Comparison of ENCODE assay signal across 30 cellular contexts in genomic region chr22:20829735-20830134, GRCh38. TPM values are rescaled to one million over a fixed set of nuclear protein-coding genes. Genes with fewer than 3 reads are reported as not detected.
"Had no signal": no experiment of that assay in that cellular context is flagged by ENCODE, and none has a peak within 500 bp of the region (broad histone marks: within the 10 kb centered on the region; RNA-seq: fewer than 3 reads in every experiment).

No MANE protein-coding gene starts in this region.

- H3K27ac Mint-ChIP-seq: activated CD4-positive, alpha-beta T cell treated with anti-CD3 and anti-CD28 coated beads, Interleukin-2, amount 10 ng/mL, durations not matched to agents 7 days and 5 days; activated CD8-positive, alpha-beta T cell treated with anti-CD3 and anti-CD28 coated beads for 36 hours; activated naive CD4-positive, alpha-beta T cell treated with anti-CD3 and anti-CD28 coated beads for 36 hours; activated naive CD4-positive, alpha-beta T cell treated with anti-CD3 and anti-CD28 coated beads, Interleukin-2, amount 50 U/mL, for 24 hours; activated T-helper 1 cell treated with anti-CD3 and anti-CD28 coated beads, Interleukin-12 subunit alpha, Interleukin-12 subunit beta, Interleukin-2, Interleukin-4 antibody, amounts not matched to agents 30 ng/mL and 10 ng/mL and 1 ng/mL, durations not matched to agents 14 hours and 24 hours and 36 hours; activated T-helper 2 cell treated with anti-CD3 and anti-CD28 coated beads, Interferon-gamma antibody, Interleukin-2, Interleukin-4, amounts not matched to agents 10 μg/mL and 5 μg/mL and 100 μg/mL, durations not matched to agents 14 hours and 24 hours and 36 hours; effector memory CD8-positive, alpha-beta T cell had no signal

- H3K27me3 ChIP-seq: brain microvascular endothelial cell, esophagus muscularis mucosa, foreskin keratinocyte, gastrocnemius medialis, heart left ventricle had no signal

- H3K27ac ChIP-seq: brain microvascular endothelial cell, coronary artery, esophagus muscularis mucosa, foreskin keratinocyte, gastrocnemius medialis, heart left ventricle had no signal

- H3K9me3 ChIP-seq: esophagus muscularis mucosa, gastrocnemius medialis, heart left ventricle had no signal

- DNase-seq: activated CD4-positive, alpha-beta T cell treated with anti-CD3 and anti-CD28 coated beads for 4 hours; activated CD4-positive, alpha-beta T cell treated with anti-CD3 and anti-CD28 coated beads, Interleukin-2, amount 10 ng/mL, durations not matched to agents 7 days and 5 days; activated CD4-positive, alpha-beta T cell treated with anti-CD3 and anti-CD28 coated beads, Interleukin-2, amount 50 U/mL, for 4 hours; activated CD4-positive, CD25-positive, alpha-beta regulatory T cell; activated CD4-positive, CD25-positive, alpha-beta regulatory T cell treated with anti-CD3 and anti-CD28 coated beads, Interleukin-2, amount 50 U/mL, for 72 hours; activated CD8-positive, alpha-beta memory T cell treated with anti-CD3 and anti-CD28 coated beads for 24 hours; activated CD8-positive, alpha-beta T cell treated with anti-CD3 and anti-CD28 coated beads for 36 hours; activated effector memory CD4-positive, alpha-beta T cell treated with anti-CD3 and anti-CD28 coated beads, Interleukin-2, amount 50 U/mL, for 16 hours; activated naive CD4-positive, alpha-beta T cell treated with anti-CD3 and anti-CD28 coated beads for 36 hours; amniotic stem cell; anterior cingulate cortex; brain microvascular endothelial cell; dermis blood vessel endothelial cell; effector CD4-positive, alpha-beta T cell; effector memory CD8-positive, alpha-beta T cell; erythroblast; foreskin keratinocyte; gastrocnemius medialis; glutamatergic neuron; heart left ventricle; T-helper 2 cell had no signal

- H3K4me3 Mint-ChIP-seq: activated CD4-positive, alpha-beta T cell treated with anti-CD3 and anti-CD28 coated beads, Interleukin-2, amount 10 ng/mL, durations not matched to agents 7 days and 5 days; activated CD8-positive, alpha-beta T cell treated with anti-CD3 and anti-CD28 coated beads for 36 hours; activated naive CD4-positive, alpha-beta T cell treated with anti-CD3 and anti-CD28 coated beads for 36 hours; activated naive CD4-positive, alpha-beta T cell treated with anti-CD3 and anti-CD28 coated beads, Interleukin-2, amount 50 U/mL, for 24 hours; activated T-helper 1 cell treated with anti-CD3 and anti-CD28 coated beads, Interleukin-12 subunit alpha, Interleukin-12 subunit beta, Interleukin-2, Interleukin-4 antibody, amounts not matched to agents 30 ng/mL and 10 ng/mL and 1 ng/mL, durations not matched to agents 14 hours and 24 hours and 36 hours; central memory CD8-positive, alpha-beta T cell; effector memory CD8-positive, alpha-beta T cell had no signal

- H3K9me3 Mint-ChIP-seq: activated CD4-positive, alpha-beta T cell treated with anti-CD3 and anti-CD28 coated beads, Interleukin-2, amount 10 ng/mL, durations not matched to agents 7 days and 5 days; activated CD8-positive, alpha-beta T cell treated with anti-CD3 and anti-CD28 coated beads for 36 hours; activated naive CD4-positive, alpha-beta T cell treated with anti-CD3 and anti-CD28 coated beads for 36 hours; activated naive CD4-positive, alpha-beta T cell treated with anti-CD3 and anti-CD28 coated beads, Interleukin-2, amount 50 U/mL, for 24 hours; activated T-helper 1 cell treated with anti-CD3 and anti-CD28 coated beads, Interleukin-12 subunit alpha, Interleukin-12 subunit beta, Interleukin-2, Interleukin-4 antibody, amounts not matched to agents 30 ng/mL and 10 ng/mL and 1 ng/mL, durations not matched to agents 14 hours and 24 hours and 36 hours; activated T-helper 2 cell treated with anti-CD3 and anti-CD28 coated beads, Interferon-gamma antibody, Interleukin-2, Interleukin-4, amounts not matched to agents 10 μg/mL and 5 μg/mL and 100 μg/mL, durations not matched to agents 14 hours and 24 hours and 36 hours; central memory CD8-positive, alpha-beta T cell; effector memory CD8-positive, alpha-beta T cell had no signal

- H3K27me3 Mint-ChIP-seq: activated CD4-positive, alpha-beta T cell treated with anti-CD3 and anti-CD28 coated beads, Interleukin-2, amount 10 ng/mL, durations not matched to agents 7 days and 5 days; activated CD8-positive, alpha-beta T cell treated with anti-CD3 and anti-CD28 coated beads for 36 hours; activated naive CD4-positive, alpha-beta T cell treated with anti-CD3 and anti-CD28 coated beads, Interleukin-2, amount 50 U/mL, for 24 hours; central memory CD8-positive, alpha-beta T cell; effector memory CD8-positive, alpha-beta T cell had no signal

- H3K4me1 Mint-ChIP-seq: activated CD4-positive, alpha-beta T cell treated with anti-CD3 and anti-CD28 coated beads, Interleukin-2, amount 10 ng/mL, durations not matched to agents 7 days and 5 days; activated naive CD4-positive, alpha-beta T cell treated with anti-CD3 and anti-CD28 coated beads, Interleukin-2, amount 50 U/mL, for 24 hours had no signal

- ATAC-seq: activated CD8-positive, alpha-beta T cell treated with anti-CD3 and anti-CD28 coated beads for 36 hours; effector memory CD8-positive, alpha-beta T cell; foreskin keratinocyte; gastrocnemius medialis; heart left ventricle had no signal

RNA-seq across cellular contexts. Expression of gene SERPIND1, which starts 55.8 kb away (rescaled TPM):
- total RNA-seq: activated CD4-positive, alpha-beta T cell treated with anti-CD3 and anti-CD28 coated beads, Interleukin-2, amount 10 ng/mL, durations not matched to agents 7 days and 5 days; activated CD8-positive, alpha-beta T cell treated with anti-CD3 and anti-CD28 coated beads for 36 hours; activated naive CD4-positive, alpha-beta T cell treated with anti-CD3 and anti-CD28 coated beads for 36 hours; activated T-helper 1 cell treated with anti-CD3 and anti-CD28 coated beads, Interleukin-12 subunit alpha, Interleukin-12 subunit beta, Interleukin-2, Interleukin-4 antibody, amounts not matched to agents 30 ng/mL and 10 ng/mL and 1 ng/mL, durations not matched to agents 14 hours and 24 hours and 36 hours; activated T-helper 2 cell treated with anti-CD3 and anti-CD28 coated beads, Interferon-gamma antibody, Interleukin-2, Interleukin-4, amounts not matched to agents 10 μg/mL and 5 μg/mL and 100 μg/mL, durations not matched to agents 14 hours and 24 hours and 36 hours; astrocyte; bronchial epithelial cell; dermis blood vessel endothelial cell; foreskin keratinocyte; T-helper 1 cell treated with Interleukin-12 subunit alpha and Interleukin-12 subunit beta and Interleukin-4 antibody, amounts not matched to agents 30 ng/mL and 1 ng/mL, for 36 hours had no signal
